Comparison of ENCODE assay signal across 13 cellular contexts in the genomic region with DNA sequence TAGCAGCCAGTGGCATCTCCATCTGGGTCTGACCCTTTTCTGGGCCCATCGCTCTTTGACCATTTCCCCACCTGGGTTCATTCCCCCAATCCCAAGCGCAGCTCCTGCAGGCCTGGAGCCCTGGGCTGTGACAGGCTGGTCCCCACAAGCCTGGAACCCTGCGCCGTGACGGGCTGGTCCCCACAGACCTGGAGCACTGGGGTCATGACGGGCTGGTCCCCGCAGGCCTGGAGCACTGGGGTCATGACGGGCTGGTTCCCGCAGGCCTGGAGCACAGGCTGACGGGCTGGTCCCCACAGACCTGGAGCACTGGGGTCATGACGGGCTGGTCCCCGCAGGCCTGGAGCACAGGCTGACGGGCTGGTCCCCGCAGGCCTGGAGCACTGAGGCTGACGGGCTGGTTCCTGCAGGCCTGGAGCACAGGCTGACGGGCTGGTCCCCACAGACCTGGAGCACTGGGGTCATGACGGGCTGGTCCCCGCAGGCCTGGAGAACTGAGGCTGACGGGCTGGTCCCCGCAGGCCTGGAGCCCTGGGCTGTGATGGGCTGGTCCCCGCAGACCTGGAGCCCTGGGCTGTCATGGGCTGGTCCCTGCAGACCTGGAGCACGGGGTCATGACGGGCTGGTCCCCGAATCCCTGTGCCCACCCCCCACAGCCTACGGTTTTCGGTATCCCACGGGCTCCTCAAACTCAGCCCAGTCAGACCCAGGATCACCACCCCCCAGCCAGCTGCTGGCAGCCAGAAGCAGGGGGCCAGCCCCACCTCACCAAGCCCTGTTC. TPM values are rescaled to one million over a fixed set of nuclear protein-coding genes. Genes with fewer than 3 reads are reported as not detected.
A peak's percentile ranks its signal among the peaks of the same experiment; 100 is the strongest.
DNase-seq lines count a peak whose midpoint lies in the region; ATAC-seq, FAIRE-seq and TF ChIP-seq lines count a peak whose summit lies in the region.
"Had no signal": no experiment of that assay in that cellular context is flagged by ENCODE, and none has a peak within 500 bp of the region (broad histone marks: within the 10 kb centered on the region; RNA-seq: fewer than 3 reads in every experiment).

No MANE protein-coding gene starts in this region.

- intact Hi-C loops in kidney (cut with DNase I), result loop anchor here (10.0 kb wide), 2 partner anchors 63 to 133 kb away; no protein-coding TSS in a partner anchor

- H3K27ac ChIP-seq in RWPE2 (ENCODE audit: poor library complexity, severe bottlenecking) (no peak overlapping the region), kidney (ENCODE audit: low read depth in 2 of 2, low read length in 2 of 2) (no peak overlapping the region)
- H3K27ac ChIP-seq: ascending aorta had no signal

- TF ChIP-seq CTCF in RWPE2 (IDR thresholded peaks at IDR 0.05; ENCODE audit: poor library complexity, severe bottlenecking), result no peak
- no peak for TF ChIP-seq CTCF in kidney (IDR thresholded peaks at IDR 0.05; ENCODE audit: borderline replicate concordance, extremely low read depth, insufficient read depth)

- H3K4me3 Mint-ChIP-seq in activated naive CD4-positive, alpha-beta T cell treated with anti-CD3 and anti-CD28 coated beads, Interleukin-2, amount 10 ng/mL, durations not matched to agents 7 days and 5 days, result no peak overlapping the region
- no peak overlapping the region for H3K4me3 Mint-ChIP-seq in stimulated activated memory B cell treated with anti-CD40 and anti-IgM and Interleukin-4, amounts not matched to agents 10 μg/mL and 1 μg/mL and 100 μg/mL, for 72 hours

- ATAC-seq in RWPE2 (ENCODE audit: low read depth), result no peak
- ATAC-seq in stimulated activated memory B cell treated with anti-CD40 and anti-IgM and Interleukin-4, amounts not matched to agents 10 μg/mL and 1 μg/mL and 100 μg/mL, for 72 hours, result no peak
- ATAC-seq in GM18511 (IDR thresholded peaks at IDR 0.05; ENCODE audit: unreplicated experiment), result no peak

- H3K4me1 ChIP-seq in RWPE2 (ENCODE audit: insufficient read depth, poor library complexity, severe bottlenecking) (no peaks in the 10 kb centered on the region), kidney (ENCODE audit: control insufficient read depth in 1 of 2, insufficient read depth in 1 of 2, low read depth in 1 of 2, low read length in 2 of 2) (peaks cover 0 to 5% of the 10 kb centered on the region in 2 donors)

- H3K27ac Mint-ChIP-seq in activated naive CD4-positive, alpha-beta T cell treated with anti-CD3 and anti-CD28 coated beads, Interleukin-2, amount 10 ng/mL, durations not matched to agents 7 days and 5 days, result peak overlapping the region; percentile 76
- peak overlapping the region; percentile 75 for H3K27ac Mint-ChIP-seq in stimulated activated memory B cell treated with anti-CD40 and anti-IgM and Interleukin-4, amounts not matched to agents 10 μg/mL and 1 μg/mL and 100 μg/mL, for 72 hours

- H3K27me3 ChIP-seq in RWPE2 (ENCODE audit: insufficient read depth, poor library complexity, severe bottlenecking), result no peaks in the 10 kb centered on the region
- H3K27me3 ChIP-seq: ascending aorta, Peyer's patch, upper lobe of left lung had no signal

- no peak overlapping the region for H3K4me3 ChIP-seq in RWPE2 (ENCODE audit: severe bottlenecking)
- H3K4me3 ChIP-seq in kidney (ENCODE audit: low read length in 2 of 2), result no peak overlapping the region
- H3K4me3 ChIP-seq: ascending aorta, Peyer's patch, upper lobe of left lung had no signal

- peaks cover 57% of the 10 kb centered on the region for H3K36me3 Mint-ChIP-seq in activated naive CD4-positive, alpha-beta T cell treated with anti-CD3 and anti-CD28 coated beads, Interleukin-2, amount 10 ng/mL, durations not matched to agents 7 days and 5 days
- H3K36me3 Mint-ChIP-seq in stimulated activated memory B cell treated with anti-CD40 and anti-IgM and Interleukin-4, amounts not matched to agents 10 μg/mL and 1 μg/mL and 100 μg/mL, for 72 hours, result peaks cover 63% of the 10 kb centered on the region

- FAIRE-seq in kidney (lab: Jason Lieb, UNC), result no peak

- H3K9ac ChIP-seq in kidney (ENCODE audit: low read length in 2 of 2), result no peak overlapping the region

- H3K27me3 Mint-ChIP-seq in activated naive CD4-positive, alpha-beta T cell treated with anti-CD3 and anti-CD28 coated beads, Interleukin-2, amount 10 ng/mL, durations not matched to agents 7 days and 5 days, result no peaks in the 10 kb centered on the region
- H3K27me3 Mint-ChIP-seq in stimulated activated memory B cell treated with anti-CD40 and anti-IgM and Interleukin-4, amounts not matched to agents 10 μg/mL and 1 μg/mL and 100 μg/mL, for 72 hours, result no peaks in the 10 kb centered on the region

- H3K9me3 ChIP-seq in RWPE2 (ENCODE audit: severe bottlenecking) (no peaks in the 10 kb centered on the region), kidney (ENCODE audit: control insufficient read depth in 1 of 2, low read length in 2 of 2) (no peaks in the 10 kb centered on the region)
- H3K9me3 ChIP-seq: ascending aorta, Peyer's patch, upper lobe of left lung had no signal

- H3K9me3 Mint-ChIP-seq in activated naive CD4-positive, alpha-beta T cell treated with anti-CD3 and anti-CD28 coated beads, Interleukin-2, amount 10 ng/mL, durations not matched to agents 7 days and 5 days, result no peaks in the 10 kb centered on the region
- H3K9me3 Mint-ChIP-seq in stimulated activated memory B cell treated with anti-CD40 and anti-IgM and Interleukin-4, amounts not matched to agents 10 μg/mL and 1 μg/mL and 100 μg/mL, for 72 hours, result no peaks in the 10 kb centered on the region
- H3K9me3 Mint-ChIP-seq: neural crest cell had no signal

- peaks cover 36% of the 10 kb centered on the region for H3K4me1 Mint-ChIP-seq in activated naive CD4-positive, alpha-beta T cell treated with anti-CD3 and anti-CD28 coated beads, Interleukin-2, amount 10 ng/mL, durations not matched to agents 7 days and 5 days
- peaks cover 58% of the 10 kb centered on the region for H3K4me1 Mint-ChIP-seq in stimulated activated memory B cell treated with anti-CD40 and anti-IgM and Interleukin-4, amounts not matched to agents 10 μg/mL and 1 μg/mL and 100 μg/mL, for 72 hours

- H3K36me3 ChIP-seq in RWPE2 (ENCODE audit: low read depth) (no peaks in the 10 kb centered on the region), kidney (ENCODE audit: control insufficient read depth in 1 of 2, insufficient read depth in 2 of 2, low read length in 2 of 2) (peaks cover 0 to 1% of the 10 kb centered on the region in 2 donors)

- CTCF ChIA-PET in activated naive CD4-positive, alpha-beta T cell treated with anti-CD3 and anti-CD28 coated beads, Interleukin-2, amount 10 ng/mL, durations not matched to agents 7 days and 5 days (lab: Charles Lee), result interaction anchor here (0.8 to 9.0 kb wide), 7 partner anchors 17 to 93 kb away, joined by 3 to 113 read pairs (median 3); partner anchors contain the start of gene TMC6

- DNase-seq in activated naive CD4-positive, alpha-beta T cell treated with anti-CD3 and anti-CD28 coated beads, Interleukin-2, amount 10 ng/mL, durations not matched to agents 7 days and 5 days, result no peak
- DNase-seq in activated naive CD4-positive, alpha-beta T cell treated with anti-CD3 and anti-CD28 coated beads, Interleukin-2, amount 50 U/mL, for 16 hours, result no peak
- DNase-seq in RWPE2 (ENCODE audit: low spot score) (peak; percentile 44), kidney (peak; percentile 71), hepatic stellate cell (ENCODE audit: low spot score) (no peak), COLO829 (ENCODE audit: low spot score) (no peak)

RNA-seq across cellular contexts. Expression of gene TMC6, which starts 16.6 kb away (rescaled TPM):
- 115 TPM for total RNA-seq in kidney
- polyA plus RNA-seq in kidney (ENCODE audit: insufficient read depth, low read depth, low replicate concordance), result 15.0 TPM

RNA-seq across cellular contexts. Expression of gene TMC8, which starts 18.7 kb away (rescaled TPM):
- 35.9 TPM for total RNA-seq in kidney
- polyA plus RNA-seq in kidney (ENCODE audit: insufficient read depth, low read depth, low replicate concordance), result 1.0 TPM

RNA-seq across cellular contexts. Expression of gene C17orf99, which starts 34.3 kb away (rescaled TPM):
- total RNA-seq in kidney, result not detected
- not detected for polyA plus RNA-seq in kidney (ENCODE audit: insufficient read depth, low read depth, low replicate concordance)
- total RNA-seq: ascending aorta, dermis blood vessel endothelial cell, neural crest cell had no signal

RNA-seq across cellular contexts. Expression of gene SYNGR2, which starts 56.5 kb away (rescaled TPM):
- total RNA-seq in kidney, result 165 TPM
- polyA plus RNA-seq in kidney (ENCODE audit: insufficient read depth, low read depth, low replicate concordance), result 149 TPM

Comparison
In these comparisons a context has a peak if more than half of its experiments do, and no peak if none do; other contexts are left out.
1. DNase-seq: peak in RWPE2 (single experiment) and kidney (single experiment); none in activated naive CD4-positive, alpha-beta T cell treated with anti-CD3 and anti-CD28 coated beads, Interleukin-2, amount 10 ng/mL, durations not matched to agents 7 days and 5 days (single experiment), activated naive CD4-positive, alpha-beta T cell treated with anti-CD3 and anti-CD28 coated beads, Interleukin-2, amount 50 U/mL, for 16 hours (single experiment), hepatic stellate cell (single experiment) and COLO829 (single experiment).